22 cellular contexts compared by ENCODE assay signal in the genomic region with DNA sequence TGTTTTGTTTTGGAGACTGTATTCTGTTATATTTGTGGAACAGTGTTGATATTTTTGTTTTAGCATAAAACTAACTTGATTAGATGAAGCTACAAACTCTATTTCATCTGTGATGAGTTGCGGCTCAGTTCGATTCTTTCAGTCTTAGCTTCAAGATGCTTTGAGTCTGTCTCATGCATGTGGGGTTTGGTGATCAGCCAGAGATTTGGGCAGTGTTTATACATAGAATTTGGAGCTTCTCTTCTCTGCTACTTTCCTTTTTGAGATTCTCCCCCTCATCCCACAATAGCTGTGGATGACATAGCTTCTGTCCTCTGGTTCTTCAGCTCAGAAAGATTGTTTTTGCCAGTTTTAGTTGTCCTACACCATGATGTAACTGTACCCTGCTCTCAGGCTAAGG.
A peak's percentile ranks its signal among the peaks of the same experiment; 100 is the strongest.
DNase-seq lines count a peak whose midpoint lies in the region; FAIRE-seq and TF ChIP-seq lines count a peak whose summit lies in the region.
"Had no signal": no experiment of that assay in that cellular context is flagged by ENCODE, and none has a peak within 500 bp of the region (broad histone marks: within the 10 kb centered on the region; RNA-seq: fewer than 3 reads in every experiment).

No MANE protein-coding gene starts in this region.

- no peak overlapping the region for H3K4me2 ChIP-seq in H1 (ENCODE audit: insufficient read depth in 1 of 2, low read depth in 2 of 2, low read length in 2 of 2)

- no peak overlapping the region for H3K4ac ChIP-seq in H1 (replicated peaks; ENCODE audit: insufficient read length, low read depth, low read length)

- TF ChIP-seq RAD21 in H1 (IDR thresholded peaks at IDR 0.05 in 1 of 2, conservative IDR thresholded peaks at IDR 0.05 in 1 of 2; ENCODE audit: low read depth in 2 of 2, low read length in 2 of 2), result no peak

- no peak overlapping the region for H2BK15ac ChIP-seq in H1 (ENCODE audit: low read length)

- no peak overlapping the region for H3K18ac ChIP-seq in H1 (ENCODE audit: extremely low read depth, low read length)

- no peaks in the 10 kb centered on the region for H3K23me2 ChIP-seq in H1 (ENCODE audit: low read depth, low read length)

- no peak overlapping the region for H4K8ac ChIP-seq in H1 (ENCODE audit: extremely low read depth, insufficient read depth, low read length)

- H3K56ac ChIP-seq in H1 (replicated peaks; ENCODE audit: insufficient read length, low read depth, low read length), result no peak overlapping the region

- no peaks in the 10 kb centered on the region for H4K20me1 ChIP-seq in H1 (replicated peaks in 1 of 2; ENCODE audit: control insufficient read depth in 1 of 2, insufficient read depth in 2 of 2, low read length in 2 of 2)

- peak; percentile 16 for DNase-seq in AG04450 (ENCODE audit: low read depth, low spot score)
- DNase-seq in H1 (ENCODE audit: low read depth in 1 of 2, low spot score in 2 of 2), result no peak
- DNase-seq in hepatic stellate cell (ENCODE audit: low spot score), result peak; percentile 7
- DNase-seq in NCI-H1092 (lab: John Stamatoyannopoulos, UW), result no peak
- DNase-seq in effector CD4-positive, alpha-beta T cell, result no peak
- no peak for DNase-seq in GM03348 (ENCODE audit: low spot score)
- no peak for DNase-seq in type B pancreatic cell (ENCODE audit: extremely low spot score, unreplicated experiment)
- DNase-seq: ACHN, DMS53, NCI-H1105 treated with DMSO at 0.1 percent for 48 hours, NCI-H2029 treated with DMSO at 0.1 percent for 48 hours, NCI-H345, NCI-H524, NCI-H82, Peyer's patch had no signal

- no peak overlapping the region for H4K91ac ChIP-seq in H1 (replicated peaks; ENCODE audit: insufficient read length, low read length)

- H2AFZ ChIP-seq in H1 (ENCODE audit: low read length), result 0 out of 2 replicates have a peak overlapping the region, but pooled peaks have one; percentile 6

- no peak for FAIRE-seq in H1 (lab: Jason Lieb, UNC)
- FAIRE-seq: D721Med had no signal

- no peak overlapping the region for H2BK120ac ChIP-seq in H1 (replicated peaks; ENCODE audit: low read depth, low read length)

- TF ChIP-seq CTCF in AG04450 (IDR thresholded peaks at IDR 0.05; ENCODE audit: low read depth, low read length), result no peak
- no peak for TF ChIP-seq CTCF in HEK293 (tag by site-specific recombination; IDR thresholded peaks at IDR 0.05)
- no peak for TF ChIP-seq CTCF in H1 (IDR thresholded peaks at IDR 0.05; ENCODE audit: control extremely low read depth in 1 of 3, insufficient read depth in 1 of 3, low read depth in 1 of 3, low read length in 3 of 3)
- TF ChIP-seq CTCF in type B pancreatic cell (conservative IDR thresholded peaks at IDR 0.05), result no peak

- no peaks in the 10 kb centered on the region for H3K9me3 ChIP-seq in AG04450 (ENCODE audit: control insufficient read depth, insufficient read depth, low read length)
- no peaks in the 10 kb centered on the region for H3K9me3 ChIP-seq in HEK293 (ENCODE audit: control insufficient read depth, insufficient read depth, low read depth, low read length)
- H3K9me3 ChIP-seq in H1 (ENCODE audit: insufficient read depth in 2 of 2, low read depth in 1 of 2, low read length in 1 of 2), result no peaks in the 10 kb centered on the region
- H3K9me3 ChIP-seq: HAP-1, Peyer's patch had no signal

- peaks cover 5% of the 10 kb centered on the region for H3K9me3 Mint-ChIP-seq in type B pancreatic cell

- H3K27me3 ChIP-seq in AG04450 (ENCODE audit: control insufficient read depth, insufficient read depth, low read length) (no peaks in the 10 kb centered on the region), H1 (replicated peaks in 1 of 4; ENCODE audit: control insufficient read depth in 3 of 4, extremely low read depth in 1 of 4, insufficient read depth in 3 of 4, low read length in 3 of 4) (no peaks in the 10 kb centered on the region)
- H3K27me3 ChIP-seq: Peyer's patch had no signal

- no peak overlapping the region for H2AK5ac ChIP-seq in H1 (ENCODE audit: low read depth, low read length)

- H3K79me1 ChIP-seq in H1 (ENCODE audit: low read depth, low read length), result no peaks in the 10 kb centered on the region

- H3K4me3 ChIP-seq in AG04450 (ENCODE audit: low read depth, low read length) (no peak overlapping the region), HEK293 (ENCODE audit: low read depth, low read length) (no peak overlapping the region), H1 (ENCODE audit: extremely low read depth in 1 of 4, insufficient read depth in 2 of 4, low read depth in 3 of 4, low read length in 4 of 4) (no peak overlapping the region)
- H3K4me3 ChIP-seq: HAP-1, Peyer's patch had no signal

- H3K4me1 Mint-ChIP-seq in type B pancreatic cell (ENCODE audit: unreplicated experiment), result no peaks in the 10 kb centered on the region
- H3K4me1 Mint-ChIP-seq: B cell, CD14-positive monocyte, IgD-negative memory B cell had no signal

- POLR2A ChIA-PET in AG04450 (lab: Yijun Ruan, JAX) (no interaction called here), HEK293 (lab: Yijun Ruan, JAX) (no interaction called here), H1 (lab: Charles Lee; ENCODE audit: partially characterized antibody) (no interaction called here)

- H3K27ac ChIP-seq in AG04450 (ENCODE audit: low read depth, low read length) (no peak overlapping the region), HEK293 (ENCODE audit: extremely low read depth, low read depth, low read length) (no peak overlapping the region), H1 (ENCODE audit: low read depth, low read length) (no peak overlapping the region)
- H3K27ac ChIP-seq: 22Rv1, Peyer's patch had no signal

- H3K79me2 ChIP-seq in H1 (ENCODE audit: control insufficient read depth in 1 of 2, insufficient read depth in 2 of 2, low read length in 2 of 2), result no peaks in the 10 kb centered on the region

- H3K14ac ChIP-seq in H1 (ENCODE audit: insufficient read length), result no peak overlapping the region

- no peak for TF ChIP-seq EP300 in H1 (IDR thresholded peaks at IDR 0.05; ENCODE audit: borderline replicate concordance in 1 of 2, low read depth in 2 of 2, low read length in 2 of 2)

- 57% methylated on average over 2 of the region's 2 CpGs; no CpG with 5 or more reads in 1 of the 2 experiments for WGBS in H1 (ENCODE audit: extremely low coverage in 1 of 2, insufficient coverage in 1 of 2, insufficient read length in 1 of 2, insufficient replicate concordance in 2 of 2, low coverage in 1 of 2, low lambda C conversion rate in 2 of 2, missing lambda C conversion rate in 1 of 2), 2 experiments

- no peaks in the 10 kb centered on the region for H3K36me3 ChIP-seq in HEK293 (ENCODE audit: control insufficient read depth in 2 of 2, insufficient read depth in 1 of 2, low read length in 2 of 2)
- no peaks in the 10 kb centered on the region for H3K36me3 ChIP-seq in H1 (ENCODE audit: control insufficient read depth in 2 of 4, insufficient read depth in 4 of 4, low read length in 3 of 4)
- H3K36me3 ChIP-seq: HAP-1, Peyer's patch had no signal

- H3K27me3 Mint-ChIP-seq in type B pancreatic cell, result no peaks in the 10 kb centered on the region
- H3K27me3 Mint-ChIP-seq: IgD-negative memory B cell had no signal

- H3K4me3 Mint-ChIP-seq in type B pancreatic cell, result no peak overlapping the region
- H3K4me3 Mint-ChIP-seq: B cell, CD14-positive monocyte, IgD-negative memory B cell had no signal

- TF ChIP-seq POLR2A in H1 (IDR thresholded peaks at IDR 0.05; ENCODE audit: control extremely low read depth in 1 of 2, low read depth in 2 of 2, low read length in 2 of 2), result no peak

- H2BK20ac ChIP-seq in H1 (ENCODE audit: low read length), result no peak overlapping the region

- peaks cover 5% of the 10 kb centered on the region for H3K36me3 Mint-ChIP-seq in type B pancreatic cell
- H3K36me3 Mint-ChIP-seq: CD14-positive monocyte had no signal

- no peak overlapping the region for H3K23ac ChIP-seq in H1 (ENCODE audit: insufficient read length)

- H2BK5ac ChIP-seq in H1 (ENCODE audit: low read depth, low read length), result no peak overlapping the region

- H3K27ac Mint-ChIP-seq in type B pancreatic cell, result no peak overlapping the region
- H3K27ac Mint-ChIP-seq: B cell, CD14-positive monocyte, IgD-negative memory B cell had no signal

- H3K4me1 ChIP-seq in HEK293 (ENCODE audit: control insufficient read depth, insufficient read depth, low read length) (no peaks in the 10 kb centered on the region), H1 (replicated peaks in 1 of 4; ENCODE audit: control insufficient read depth in 3 of 4, insufficient read depth in 4 of 4, low read length in 3 of 4) (no peaks in the 10 kb centered on the region)
- H3K4me1 ChIP-seq: HAP-1, Peyer's patch had no signal

- no peak overlapping the region for H4K5ac ChIP-seq in H1 (ENCODE audit: insufficient read length, low read depth, low read length)

- CTCF ChIA-PET in AG04450 (lab: Charles Lee), result interaction anchor here (0.6 kb wide), 1 partner anchor 523 kb away, joined by 3 read pairs; no protein-coding TSS in a partner anchor
- CTCF ChIA-PET in HEK293 (lab: Yijun Ruan, JAX), result no interaction called here
- CTCF ChIA-PET in H1 (lab: Charles Lee; ENCODE audit: partially characterized antibody), result interaction anchor here (1.9 kb wide), 1 partner anchor 808 kb away, joined by 6 read pairs; no protein-coding TSS in a partner anchor

- no peak overlapping the region for H2BK12ac ChIP-seq in H1 (ENCODE audit: low read depth, low read length)

- no peak overlapping the region for H3K9ac ChIP-seq in H1 (replicated peaks in 1 of 4; ENCODE audit: extremely low read depth in 1 of 4, low read depth in 3 of 4, low read length in 3 of 4)

TF ChIP-seq in H1, 55 proteins besides CTCF, POLR2A, EP300 and RAD21:
- no peak for TF ChIP-seq SIX5 (IDR thresholded peaks at IDR 0.05; ENCODE audit: low read depth, low read length)
TF ChIP-seq in H1: peak in this region for 0.

Comparison
In these comparisons a context has a peak if more than half of its experiments do, and no peak if none do; other contexts are left out.
1. DNase-seq: peak in AG04450 (single experiment) and hepatic stellate cell (single experiment); none in H1 (0 of 2), NCI-H1092 (single experiment), effector CD4-positive, alpha-beta T cell (single experiment), GM03348 (single experiment) and type B pancreatic cell (single experiment).